Comparison of ENCODE assay signal across 20 cellular contexts in genomic region chr17:4334332-4334731, GRCh38. TPM values are rescaled to one million over a fixed set of nuclear protein-coding genes. Genes with fewer than 3 reads are reported as not detected.
A peak's percentile ranks its signal among the peaks of the same experiment; 100 is the strongest.
DNase-seq lines count a peak whose midpoint lies in the region; ATAC-seq and TF ChIP-seq lines count a peak whose summit lies in the region.
"Had no signal": no experiment of that assay in that cellular context is flagged by ENCODE, and none has a peak within 500 bp of the region (broad histone marks: within the 10 kb centered on the region; RNA-seq: fewer than 3 reads in every experiment).

No MANE protein-coding gene starts in this region.

- H3K27ac ChIP-seq in DOHH2 (ENCODE audit: low read depth, low read length): peak overlapping the region; percentile 6
- no peak overlapping the region for H3K27ac ChIP-seq in trophoblast cell (ENCODE audit: low read depth, low read length)
- H3K27ac ChIP-seq: sigmoid colon, testis had no signal

- H3K4me3 Mint-ChIP-seq in activated naive CD4-positive, alpha-beta T cell treated with anti-CD3 and anti-CD28 coated beads for 36 hours: no peak overlapping the region
- H3K4me3 Mint-ChIP-seq in activated T-helper 17 cell treated with anti-CD3 and anti-CD28 coated beads, Interleukin-2, amount 50 U/mL, for 72 hours: peak overlapping the region; percentile 65

- H3K9me2 ChIP-seq in DOHH2 (replicated peaks; ENCODE audit: control insufficient read depth, low read length): no peaks in the 10 kb centered on the region

- H3K4me1 ChIP-seq in DOHH2 (ENCODE audit: control insufficient read depth, low read length): peaks cover 62% of the 10 kb centered on the region
- H3K4me1 ChIP-seq in trophoblast cell (ENCODE audit: control insufficient read depth in 1 of 2, insufficient read depth in 2 of 2, low read length in 2 of 2): peaks cover 6 to 9% of the 10 kb centered on the region in 2 experiments

- H3K27me3 ChIP-seq in DOHH2 (ENCODE audit: control insufficient read depth, low read length) (no peaks in the 10 kb centered on the region), trophoblast cell (ENCODE audit: insufficient read depth, low read length) (no peaks in the 10 kb centered on the region)
- H3K27me3 ChIP-seq: sigmoid colon, testis had no signal

- no peak overlapping the region for H3K4me3 ChIP-seq in DOHH2 (ENCODE audit: low read length)
- H3K4me3 ChIP-seq in trophoblast cell (ENCODE audit: low read depth, low read length): no peak overlapping the region
- H3K4me3 ChIP-seq: sigmoid colon, testis had no signal

- H4K12ac ChIP-seq in trophoblast cell (ENCODE audit: low read depth, low read length): no peak overlapping the region

- H3K4me1 Mint-ChIP-seq in activated naive CD4-positive, alpha-beta T cell treated with anti-CD3 and anti-CD28 coated beads for 36 hours (ENCODE audit: low read depth): peaks cover 58% of the 10 kb centered on the region
- H3K4me1 Mint-ChIP-seq in activated T-helper 17 cell treated with anti-CD3 and anti-CD28 coated beads, Interleukin-2, amount 50 U/mL, for 72 hours: peaks cover 31% of the 10 kb centered on the region

- no peak overlapping the region for H2BK120ac ChIP-seq in trophoblast cell (ENCODE audit: insufficient read depth, low read length, poor library complexity)

- no peaks in the 10 kb centered on the region for H3K27me3 Mint-ChIP-seq in activated naive CD4-positive, alpha-beta T cell treated with anti-CD3 and anti-CD28 coated beads for 36 hours (ENCODE audit: low read depth)
- H3K27me3 Mint-ChIP-seq in activated T-helper 17 cell treated with anti-CD3 and anti-CD28 coated beads, Interleukin-2, amount 50 U/mL, for 72 hours: no peaks in the 10 kb centered on the region

- intact Hi-C loops in activated naive CD4-positive, alpha-beta T cell treated with anti-CD3 and anti-CD28 coated beads for 36 hours (cut with micrococcal nuclease): no loop called here

- H2AK5ac ChIP-seq in trophoblast cell (ENCODE audit: low read length): no peak overlapping the region

- no peak overlapping the region for H4K91ac ChIP-seq in trophoblast cell (ENCODE audit: low read depth, low read length)

- H3K4me2 ChIP-seq in DOHH2 (ENCODE audit: low read length): peak overlapping the region; percentile 7; the same call in 1 of the 2 replicates
- no peak overlapping the region for H3K4me2 ChIP-seq in trophoblast cell (ENCODE audit: low read length)

- H3K23ac ChIP-seq in trophoblast cell (ENCODE audit: low read length): no peak overlapping the region

- H3F3A ChIP-seq in DOHH2 (ENCODE audit: control insufficient read depth, insufficient read depth): peaks cover 38% of the 10 kb centered on the region

- no peak for DNase-seq in activated naive CD4-positive, alpha-beta T cell treated with anti-CD3 and anti-CD28 coated beads for 36 hours
- no peak for DNase-seq in activated naive CD4-positive, alpha-beta T cell treated with anti-CD3 and anti-CD28 coated beads, Interleukin-2, amount 50 U/mL, for 72 hours (ENCODE audit: low spot score in 2 of 2)
- peak in 1 of 2 donors; percentile 55 for DNase-seq in trophoblast cell
- DNase-seq: activated gamma-delta T cell, aorta, C1 segment of cervical spinal cord, dermis blood vessel endothelial cell, GF-D8, KBM-7, midbrain, NCI-H1436 treated with DMSO at 0.1 percent for 48 hours, NCI-H524 treated with DMSO at 0.1 percent for 48 hours, sigmoid colon, testis had no signal

- CTCF ChIA-PET in activated naive CD4-positive, alpha-beta T cell treated with anti-CD3 and anti-CD28 coated beads for 36 hours (lab: Charles Lee): no interaction called here

- TF ChIP-seq CTCF in DOHH2 (IDR thresholded peaks at IDR 0.05; ENCODE audit: low read depth, low read length, poor library complexity, severe bottlenecking): no peak

- H3K79me1 ChIP-seq in trophoblast cell (ENCODE audit: low read length): no peaks in the 10 kb centered on the region

- no peak overlapping the region for H3K14ac ChIP-seq in trophoblast cell (ENCODE audit: low read length)

- H3K79me2 ChIP-seq in DOHH2 (ENCODE audit: control insufficient read depth, low read length) (peaks cover 100% of the 10 kb centered on the region), trophoblast cell (ENCODE audit: control insufficient read depth, insufficient read depth, low read length, poor library complexity) (peaks cover 1% of the 10 kb centered on the region)

- no peak overlapping the region for H3K9ac ChIP-seq in trophoblast cell (ENCODE audit: low read length)

- H4K20me1 ChIP-seq in DOHH2 (ENCODE audit: control insufficient read depth, insufficient read depth, low read depth, low read length): peaks cover 36% of the 10 kb centered on the region

- no peak overlapping the region for H2BK5ac ChIP-seq in trophoblast cell (ENCODE audit: low read depth, low read length, poor library complexity)

- H3K36me3 ChIP-seq in DOHH2 (ENCODE audit: control insufficient read depth, low read length) (peaks cover 62% of the 10 kb centered on the region), trophoblast cell (ENCODE audit: control insufficient read depth in 1 of 2, insufficient read depth in 2 of 2, low read length in 2 of 2) (no peaks in the 10 kb centered on the region)
- H3K36me3 ChIP-seq: sigmoid colon had no signal

- H3K27ac Mint-ChIP-seq in activated naive CD4-positive, alpha-beta T cell treated with anti-CD3 and anti-CD28 coated beads for 36 hours: peak overlapping the region; percentile 39
- H3K27ac Mint-ChIP-seq in activated naive CD4-positive, alpha-beta T cell treated with anti-CD3 and anti-CD28 coated beads, Interleukin-2, amount 50 U/mL, for 72 hours: peak overlapping the region in 1 of 2 donors; percentile 56
- peak overlapping the region; percentile 67 for H3K27ac Mint-ChIP-seq in activated T-helper 17 cell treated with anti-CD3 and anti-CD28 coated beads, Interleukin-2, amount 50 U/mL, for 72 hours

- H3K18ac ChIP-seq in trophoblast cell (ENCODE audit: low read length): no peak overlapping the region

- H3K9me3 Mint-ChIP-seq in activated naive CD4-positive, alpha-beta T cell treated with anti-CD3 and anti-CD28 coated beads for 36 hours: no peaks in the 10 kb centered on the region
- no peaks in the 10 kb centered on the region for H3K9me3 Mint-ChIP-seq in activated naive CD4-positive, alpha-beta T cell treated with anti-CD3 and anti-CD28 coated beads, Interleukin-2, amount 50 U/mL, for 72 hours
- H3K9me3 Mint-ChIP-seq in activated T-helper 17 cell treated with anti-CD3 and anti-CD28 coated beads, Interleukin-2, amount 50 U/mL, for 72 hours: no peaks in the 10 kb centered on the region

- H2AFZ ChIP-seq in trophoblast cell (ENCODE audit: insufficient read depth, low read length, poor library complexity): no peak overlapping the region

- peaks cover under 1% of the 10 kb centered on the region for H3K36me3 Mint-ChIP-seq in activated naive CD4-positive, alpha-beta T cell treated with anti-CD3 and anti-CD28 coated beads for 36 hours (ENCODE audit: low read depth)
- H3K36me3 Mint-ChIP-seq in activated naive CD4-positive, alpha-beta T cell treated with anti-CD3 and anti-CD28 coated beads, Interleukin-2, amount 50 U/mL, for 72 hours: peaks cover 0 to 12% of the 10 kb centered on the region in 2 donors
- H3K36me3 Mint-ChIP-seq in activated T-helper 17 cell treated with anti-CD3 and anti-CD28 coated beads, Interleukin-2, amount 50 U/mL, for 72 hours (ENCODE audit: low read depth): peaks cover 6% of the 10 kb centered on the region

- no peak overlapping the region for H2BK12ac ChIP-seq in trophoblast cell (ENCODE audit: low read length)

- no peak for ATAC-seq in activated naive CD4-positive, alpha-beta T cell treated with anti-CD3 and anti-CD28 coated beads, Interleukin-2, amount 50 U/mL, for 72 hours
- peak; percentile 17 for ATAC-seq in activated T-helper 17 cell treated with anti-CD3 and anti-CD28 coated beads, Interleukin-2, amount 50 U/mL, for 72 hours (replicated peaks)
- ATAC-seq in GM21825 (IDR thresholded peaks at IDR 0.05; ENCODE audit: unreplicated experiment) (no peak), HG03196 (IDR thresholded peaks at IDR 0.05; ENCODE audit: unreplicated experiment) (no peak), GM19395 (IDR thresholded peaks at IDR 0.05; ENCODE audit: unreplicated experiment) (no peak)
- ATAC-seq: left lobe of liver had no signal

- H3K9me3 ChIP-seq in DOHH2 (ENCODE audit: control insufficient read depth, insufficient read depth, low read length) (no peaks in the 10 kb centered on the region), trophoblast cell (ENCODE audit: insufficient read depth, low read depth, low read length) (no peaks in the 10 kb centered on the region)
- H3K9me3 ChIP-seq: sigmoid colon, testis had no signal

- no CpG with 5 or more reads among the region's 6 CpGs for WGBS in trophoblast cell (ENCODE audit: extremely low coverage, insufficient coverage, insufficient read length)

- no peak overlapping the region for H4K8ac ChIP-seq in trophoblast cell (ENCODE audit: low read depth, low read length)

- H3K4ac ChIP-seq in trophoblast cell (ENCODE audit: low read depth, low read length): peak overlapping the region; percentile 46

RNA-seq across cellular contexts. Expression of gene UBE2G1, which starts 32.1 kb away (rescaled TPM):
- total RNA-seq in activated naive CD4-positive, alpha-beta T cell treated with anti-CD3 and anti-CD28 coated beads for 36 hours: 10 to 100 TPM; 33.3 to 36.1 TPM
- total RNA-seq in activated naive CD4-positive, alpha-beta T cell treated with anti-CD3 and anti-CD28 coated beads, Interleukin-2, amount 50 U/mL, for 72 hours: 10 to 100 TPM; 57.9 to 68.1 TPM
- total RNA-seq in activated T-helper 17 cell treated with anti-CD3 and anti-CD28 coated beads, Interleukin-2, amount 50 U/mL, for 72 hours: 10 to 100 TPM; 40.6 to 65.4 TPM
- 225 and 236 TPM in 2 replicates for polyA plus RNA-seq in trophoblast cell (2013)
